Comparison of ENCODE assay signal across 25 cellular contexts in genomic region chr1:13675222-13675621, GRCh38.
"Had no signal": no experiment of that assay in that cellular context is flagged by ENCODE, and none has a peak within 500 bp of the region (broad histone marks: within the 10 kb centered on the region; RNA-seq: fewer than 3 reads in every experiment).

No MANE protein-coding gene starts in this region.

- H3K36me3 ChIP-seq: esophagus squamous epithelium, gastroesophageal sphincter, neural progenitor cell, ovary, suprapubic skin, transverse colon, uterus had no signal

- H3K4me2 ChIP-seq: neural progenitor cell had no signal

- H3K4me3 ChIP-seq: esophagus squamous epithelium, gastroesophageal sphincter, mucosa of descending colon, neural progenitor cell, ovary, psoas muscle, suprapubic skin, transverse colon, uterus had no signal

- FAIRE-seq: bronchial epithelial cell, endothelial cell of umbilical vein had no signal

- H3K4me1 ChIP-seq: esophagus squamous epithelium, gastroesophageal sphincter, neural progenitor cell, psoas muscle, suprapubic skin, transverse colon, uterus had no signal

- H2AFZ ChIP-seq: neural progenitor cell had no signal

- H3K9ac ChIP-seq: neural progenitor cell had no signal

- H3K27me3 ChIP-seq: gastroesophageal sphincter, neural progenitor cell, ovary, suprapubic skin, uterus had no signal

- H3K27ac ChIP-seq: esophagus squamous epithelium, gastroesophageal sphincter, neural progenitor cell, ovary, psoas muscle, suprapubic skin, transverse colon, uterus had no signal

- DNase-seq: activated CD4-positive, alpha-beta T cell treated with anti-CD3 and anti-CD28 coated beads, Interleukin-2, amount 50 U/mL, for 1 hour; activated CD4-positive, CD25-positive, alpha-beta regulatory T cell; activated CD8-positive, alpha-beta memory T cell treated with anti-CD3 and anti-CD28 coated beads, Interleukin-2, amount 50 U/mL, for 4 hours; activated gamma-delta T cell; activated T-cell treated with anti-CD3 and anti-CD28 coated beads, Interleukin-2, amount 50 U/mL, for 72 hours; effector CD8-positive, alpha-beta T cell; esophagus squamous epithelium; immature natural killer cell; mesenchymal stem cell; mucosa of descending colon; naive B cell; ovary; psoas muscle; right cardiac atrium; stimulated activated CD4-positive, alpha-beta T cell treated with anti-CD3 and anti-CD28 coated beads, Interleukin-15, amount 100 ng/mL, for 24 hours; stimulated activated CD4-positive, alpha-beta T cell treated with anti-CD3 and anti-CD28 coated beads, Interleukin-2, amount 100 ng/mL, for 48 hours; stimulated activated naive CD8-positive, alpha-beta T cell treated with anti-CD3 and anti-CD28 coated beads, Interleukin-15, amount 100 ng/mL, for 72 hours; T1000; transverse colon; uterus had no signal

- H3K9me3 ChIP-seq: esophagus squamous epithelium, gastroesophageal sphincter, mucosa of descending colon, ovary, psoas muscle, suprapubic skin, transverse colon, uterus had no signal
